ENCODE assay signal across 19 cellular contexts in the genomic region with DNA sequence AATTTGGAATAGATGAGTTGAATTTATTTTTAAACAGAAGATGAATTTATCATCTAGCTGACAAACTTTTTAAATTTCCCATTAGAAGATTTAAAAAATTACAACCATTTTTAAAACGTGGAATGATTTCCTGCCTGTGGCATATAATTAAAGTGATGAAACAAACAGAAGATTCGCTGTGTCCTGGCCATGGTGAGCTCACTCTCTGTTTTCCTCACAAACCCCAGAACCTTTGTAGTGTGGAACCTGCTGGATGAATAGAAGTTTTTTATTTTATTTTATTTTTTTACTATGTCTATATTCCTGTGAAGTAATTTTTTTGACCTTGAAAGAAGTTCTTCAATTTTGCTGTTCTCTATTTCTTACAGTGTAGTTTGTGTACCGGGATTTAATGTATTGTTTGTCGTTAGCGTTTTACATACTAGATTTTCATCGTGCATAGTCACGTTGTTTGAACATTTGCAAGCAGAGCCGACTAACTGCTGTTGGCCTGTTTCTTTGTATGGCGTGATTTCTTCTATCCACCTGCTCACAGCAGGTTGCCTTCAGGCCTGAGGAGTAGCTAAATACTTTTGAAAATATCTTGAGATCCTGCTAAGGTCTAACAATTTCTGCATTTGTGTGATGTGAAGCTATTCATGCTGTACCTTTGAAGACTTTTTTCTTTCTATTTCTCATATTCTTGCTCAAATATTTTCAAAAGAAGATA.
DNase-seq lines count a peak whose midpoint lies in the region; ATAC-seq, FAIRE-seq and TF ChIP-seq lines count a peak whose summit lies in the region.
"Had no signal": no experiment of that assay in that cellular context is flagged by ENCODE, and none has a peak within 500 bp of the region (broad histone marks: within the 10 kb centered on the region; RNA-seq: fewer than 3 reads in every experiment).

No MANE protein-coding gene starts in this region.

- H3K9ac ChIP-seq in mammary epithelial cell (ENCODE audit: insufficient read depth, low read length): no peak overlapping the region

- TF ChIP-seq POLR2A in A549 (IDR thresholded peaks at IDR 0.05; ENCODE audit: low read length): no peak

- H3K9me3 ChIP-seq in A549 (no peaks in the 10 kb centered on the region), Panc1 (ENCODE audit: control insufficient read depth, insufficient read depth, low read depth, low read length) (no peaks in the 10 kb centered on the region), mammary epithelial cell (replicated peaks; ENCODE audit: insufficient read depth, low read length) (no peaks in the 10 kb centered on the region)
- H3K9me3 ChIP-seq: left lung, pancreas had no signal

- H3K36me3 ChIP-seq in Panc1 (ENCODE audit: control insufficient read depth, insufficient read depth, low read length) (no peaks in the 10 kb centered on the region), mammary epithelial cell (ENCODE audit: insufficient read depth, low read length) (no peaks in the 10 kb centered on the region)
- H3K36me3 ChIP-seq: left lung, pancreas had no signal

- TF ChIP-seq EP300 in A549 (IDR thresholded peaks at IDR 0.05) (no peak), Ishikawa (IDR thresholded peaks at IDR 0.05; ENCODE audit: borderline replicate concordance) (peak; percentile 77; the same call in 1 of the 2 replicates)

- peak overlapping the region; percentile 78 to 81 for H3K27ac ChIP-seq in A549
- H3K27ac ChIP-seq in Panc1 (ENCODE audit: low read length): peak overlapping the region; percentile 63
- no peak overlapping the region for H3K27ac ChIP-seq in mammary epithelial cell (ENCODE audit: insufficient read depth, low read depth, low read length)
- H3K27ac ChIP-seq: left lung, pancreas had no signal

- CTCF ChIA-PET in A549 (lab: Yijun Ruan, JAX) (interaction anchor here (0.8 to 1.0 kb wide), 2 partner anchors 14 to 782 kb away, joined by 3 read pairs; no protein-coding TSS in a partner anchor), Panc1 (lab: Charles Lee) (no interaction called here), mammary epithelial cell (lab: Charles Lee; ENCODE audit: low non-redundant PET) (no interaction called here)

- intact Hi-C loops in Panc1 (cut with micrococcal nuclease; ENCODE audit: unreplicated experiment) (no loop called here), mammary epithelial cell (cut with micrococcal nuclease) (no loop called here)

- no peak overlapping the region for H3K4me3 ChIP-seq in A549
- H3K4me3 ChIP-seq in Panc1 (ENCODE audit: low read depth in 2 of 2, low read length in 2 of 2): no peak overlapping the region
- H3K4me3 ChIP-seq in mammary epithelial cell (replicated peaks in 1 of 3; ENCODE audit: insufficient read depth in 1 of 3, low read depth in 2 of 3, low read length in 3 of 3): no peak overlapping the region
- H3K4me3 ChIP-seq: left lung, pancreas had no signal

- DNase-seq in A549 (ENCODE audit: low read depth in 1 of 2, low spot score in 1 of 2) (peak in 1 of 2 experiments; percentile 24), Panc1 (ENCODE audit: low read depth, low spot score) (no peak), iPS-NIHi11 (ENCODE audit: low spot score) (peak; percentile 41), mammary epithelial cell (no peak)
- DNase-seq: activated CD4-positive, alpha-beta memory T cell treated with anti-CD3 and anti-CD28 coated beads for 36 hours; activated T-cell treated with anti-CD3 and anti-CD28 coated beads, Interleukin-2, amount 50 U/mL, for 4 hours; DMS53; foreskin melanocyte; left lung; NCI-H1105; pancreas; stimulated activated CD4-positive, alpha-beta T cell treated with anti-CD3 and anti-CD28 coated beads, Interleukin-1b, Interleukin-23, amount 100 ng/mL, for 48 hours; stimulated activated naive CD8-positive, alpha-beta T cell treated with anti-CD3 and anti-CD28 coated beads, Interleukin-15, Interleukin-2, amounts not matched to agents 100 U/mL and 50 U/mL, for 24 hours; T-helper 1 cell; trophoblast cell had no signal

- dilution Hi-C loops in mammary epithelial cell (cut with HindIII; ENCODE audit: low sequenced_read_pairs): no loop called here

- H3K79me2 ChIP-seq in mammary epithelial cell (ENCODE audit: insufficient read depth, low read length): no peaks in the 10 kb centered on the region

- no peaks in the 10 kb centered on the region for H4K20me1 ChIP-seq in mammary epithelial cell (ENCODE audit: insufficient read depth, low read length)

- in situ Hi-C loops in Panc1 (cut with HindIII; ENCODE audit: low pct_unique_long_range_greater_than_20kb, low sequenced_read_pairs): no loop called here
- in situ Hi-C loops in mammary epithelial cell (cut with MboI; ENCODE audit: low sequenced_read_pairs in 2 of 2): no loop called here

- peaks cover 54% of the 10 kb centered on the region for H3K4me1 ChIP-seq in A549
- peaks cover 9% of the 10 kb centered on the region for H3K4me1 ChIP-seq in Panc1 (ENCODE audit: control insufficient read depth, insufficient read depth, low read length)
- peaks cover 2% of the 10 kb centered on the region for H3K4me1 ChIP-seq in mammary epithelial cell (ENCODE audit: insufficient read depth, low read length)

- no peak for FAIRE-seq in A549 (lab: Jason Lieb, UNC)
- FAIRE-seq: pancreas had no signal

- TF ChIP-seq CTCF in A549 (IDR thresholded peaks at IDR 0.05): no peak
- TF ChIP-seq CTCF in Panc1 (IDR thresholded peaks at IDR 0.05): no peak
- TF ChIP-seq CTCF in mammary epithelial cell (conservative IDR thresholded peaks at IDR 0.05 in 1 of 2, IDR thresholded peaks at IDR 0.05 in 1 of 2; ENCODE audit: extremely low read depth in 1 of 2, insufficient read depth in 1 of 2, low read depth in 1 of 2, low read length in 2 of 2): no peak

- BruUV-seq in Panc1 (replicated peaks; lab: Mats Ljungman, UMichigan) (no TSS peak), mammary epithelial cell (replicated peaks; lab: Mats Ljungman, UMichigan) (no TSS peak)

- ATAC-seq in A549: no peak
- ATAC-seq in Panc1: no peak
- ATAC-seq in SK-N-SH treated with all-trans-retinoic acid at 6 μM for 48 hours: no peak
- no peak for ATAC-seq in HG02798 (IDR thresholded peaks at IDR 0.05; ENCODE audit: poor library complexity, unreplicated experiment)
- no peak for ATAC-seq in GM21515 (IDR thresholded peaks at IDR 0.05; ENCODE audit: unreplicated experiment)
- ATAC-seq: activated T-cell treated with anti-CD3 and anti-CD28 coated beads, Interleukin-2, amount 50 U/mL, for 4 hours; left lung; pancreas; stimulated activated naive CD8-positive, alpha-beta T cell treated with anti-CD3 and anti-CD28 coated beads, Interleukin-15, Interleukin-2, amounts not matched to agents 100 U/mL and 50 U/mL, for 24 hours had no signal

- TF ChIP-seq RAD21 in A549 (conservative IDR thresholded peaks at IDR 0.05 in 1 of 2, IDR thresholded peaks at IDR 0.05 in 1 of 2) (no peak), Ishikawa (IDR thresholded peaks at IDR 0.05; ENCODE audit: low read depth) (no peak)

- 8% methylated on average over 9 of the region's 9 CpGs for WGBS in A549 (ENCODE audit: missing lambda C conversion rate)
- WGBS in mammary epithelial cell (ENCODE audit: low coverage, missing lambda C conversion rate): 91% methylated on average over 9 of the region's 9 CpGs

- H3K27me3 ChIP-seq in Panc1 (ENCODE audit: control insufficient read depth, insufficient read depth, low read length): no peaks in the 10 kb centered on the region
- H3K27me3 ChIP-seq in mammary epithelial cell (ENCODE audit: insufficient read depth, low read length): no peaks in the 10 kb centered on the region
- H3K27me3 ChIP-seq: left lung, pancreas had no signal

- H3K4me2 ChIP-seq in A549 (peak overlapping the region; percentile 94), mammary epithelial cell (ENCODE audit: insufficient read depth, low read depth, low read length) (no peak overlapping the region)

- POLR2A ChIA-PET in A549 (lab: Yijun Ruan, JAX) (interaction anchor here (1.1 kb wide), 1 partner anchor 458 kb away, joined by 3 read pairs; the partner anchor contains the start of gene ZIC2), Panc1 (lab: Charles Lee) (interaction anchor here (0.6 kb wide), 1 partner anchor 13 kb away, joined by 4 read pairs; no protein-coding TSS in a partner anchor)

- no peak overlapping the region for H2AFZ ChIP-seq in mammary epithelial cell (ENCODE audit: low read depth, low read length)

TF ChIP-seq in A549, 52 proteins besides CTCF, POLR2A, EP300 and RAD21 (continues in another document):
- TF ChIP-seq ZFP36 (IDR thresholded peaks at IDR 0.05; ENCODE audit: borderline replicate concordance, partially characterized antibody) (no peak), ZSCAN20 (CRISPR knock-in tag; IDR thresholded peaks at IDR 0.05) (no peak), TP53 (CRISPR knock-in tag; IDR thresholded peaks at IDR 0.05) (no peak)

TF ChIP-seq in Ishikawa, 13 proteins besides CTCF, POLR2A, EP300 and RAD21 (continues in another document):
- TF ChIP-seq TAF1 (IDR thresholded peaks at IDR 0.05; ENCODE audit: low read depth): no peak
- TF ChIP-seq TCF12 (IDR thresholded peaks at IDR 0.05; ENCODE audit: low read depth): peak; percentile 80
- TF ChIP-seq, protein P1, sequence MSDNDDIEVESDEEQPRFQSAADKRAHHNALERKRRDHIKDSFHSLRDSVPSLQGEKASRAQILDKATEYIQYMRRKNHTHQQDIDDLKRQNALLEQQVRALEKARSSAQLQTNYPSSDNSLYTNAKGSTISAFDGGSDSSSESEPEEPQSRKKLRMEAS (IDR thresholded peaks at IDR 0.05): peak; percentile 78

TF ChIP-seq in SK-N-SH treated with all-trans-retinoic acid at 6 μM for 48 hours, 23 proteins besides CTCF, POLR2A, EP300 and RAD21:
- TF ChIP-seq ISL1 (CRISPR knock-in tag; IDR thresholded peaks at IDR 0.05): no peak
- no peak for TF ChIP-seq PPARA (CRISPR knock-in tag; IDR thresholded peaks at IDR 0.05; ENCODE audit: borderline replicate concordance)
- no peak for TF ChIP-seq CSDC2 (CRISPR knock-in tag; IDR thresholded peaks at IDR 0.05)
TF ChIP-seq in SK-N-SH treated with all-trans-retinoic acid at 6 μM for 48 hours: peak in this region for 0.
